Comparison of ENCODE assay signal across 8 cellular contexts in the genomic region with DNA sequence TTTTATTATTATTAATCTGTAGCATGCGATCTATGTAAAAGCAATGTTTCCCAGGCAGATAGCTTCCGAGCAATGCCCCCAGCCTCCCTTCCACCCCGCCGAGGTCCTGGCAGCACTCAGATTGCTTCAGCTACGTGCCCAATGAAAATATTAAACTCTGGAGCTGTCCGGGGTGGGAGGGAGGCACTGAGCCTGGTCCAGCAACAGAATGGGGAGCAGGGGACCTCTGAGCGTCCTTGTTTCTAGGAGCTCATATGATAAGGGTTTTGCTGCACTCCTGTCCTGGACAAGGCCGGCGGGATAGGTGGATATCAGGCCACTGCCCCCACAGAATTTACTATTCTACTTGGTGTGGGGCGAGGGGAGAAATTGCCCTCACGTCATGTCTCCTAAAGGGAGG. TPM values are rescaled to one million over a fixed set of nuclear protein-coding genes. Genes with fewer than 3 reads are reported as not detected.
A peak's percentile ranks its signal among the peaks of the same experiment; 100 is the strongest.
DNase-seq lines count a peak whose midpoint lies in the region; ATAC-seq and TF ChIP-seq lines count a peak whose summit lies in the region.
"Had no signal": no experiment of that assay in that cellular context is flagged by ENCODE, and none has a peak within 500 bp of the region (broad histone marks: within the 10 kb centered on the region; RNA-seq: fewer than 3 reads in every experiment).

No MANE protein-coding gene starts in this region.

- no peak overlapping the region for H3K4ac ChIP-seq in H9 (ENCODE audit: low read depth, low read length)

- H2BK20ac ChIP-seq in H9 (ENCODE audit: low read depth, low read length, poor library complexity, severe bottlenecking), result no peak overlapping the region

- peaks cover 20 to 26% of the 10 kb centered on the region in 2 experiments for H3K4me1 Mint-ChIP-seq in H9
- peaks cover 32% of the 10 kb centered on the region for H3K4me1 Mint-ChIP-seq in activated B cell treated with CpG ODN at 0.5 μM for 24 hours

- no peak for TF ChIP-seq CTCF in H9 (conservative IDR thresholded peaks at IDR 0.05)
- TF ChIP-seq CTCF in activated B cell treated with CpG ODN at 0.5 μM for 24 hours (IDR thresholded peaks at IDR 0.05), result no peak
- TF ChIP-seq CTCF in retinal pigment epithelial cell (conservative IDR thresholded peaks at IDR 0.05; ENCODE audit: low read depth, low read length), result no peak

- no peak overlapping the region for H4K5ac ChIP-seq in H9 (ENCODE audit: insufficient read length, low read depth, low read length)

- H3K23ac ChIP-seq in H9 (ENCODE audit: insufficient read length, low read depth, low read length), result no peak overlapping the region

- intact Hi-C loops in activated B cell treated with CpG ODN at 0.5 μM for 24 hours (cut with micrococcal nuclease), result loop anchor here (2.0 kb wide), 2 partner anchors 81 to 553 kb away; no protein-coding TSS in a partner anchor

- peak overlapping the region; percentile 90 for H3K4me2 ChIP-seq in H9 (ENCODE audit: insufficient read depth, insufficient read length, low read length)

- H2BK120ac ChIP-seq in H9 (ENCODE audit: low read depth, low read length, poor library complexity, severe bottlenecking), result no peak overlapping the region

- no peak overlapping the region for H2BK5ac ChIP-seq in H9 (ENCODE audit: insufficient read length, low read length)

- H3K56ac ChIP-seq in H9 (ENCODE audit: insufficient read length, low read depth, low read length), result no peak overlapping the region

- no peaks in the 10 kb centered on the region for H3K36me3 ChIP-seq in iPS-18a (ENCODE audit: control insufficient read depth, low read depth, low read length)

- H3K27ac ChIP-seq in H9 (ENCODE audit: insufficient read length, low read depth, low read length) (no peak overlapping the region), iPS-18a (ENCODE audit: low read length) (no peak overlapping the region)

- POLR2A ChIA-PET in activated B cell treated with CpG ODN at 0.5 μM for 24 hours (lab: Charles Lee), result no interaction called here

- H3K27me3 Mint-ChIP-seq in H9 (ENCODE audit: low read depth) (no peaks in the 10 kb centered on the region), activated B cell treated with CpG ODN at 0.5 μM for 24 hours (peaks cover 4% of the 10 kb centered on the region)

- H3K14ac ChIP-seq in H9 (ENCODE audit: insufficient read depth, low read length), result no peak overlapping the region

- no peak overlapping the region for H2BK15ac ChIP-seq in H9 (ENCODE audit: low read depth, low read length)

- peaks cover 12% of the 10 kb centered on the region for H3K23me2 ChIP-seq in H9 (ENCODE audit: insufficient read length, low read depth, low read length, poor library complexity, severe bottlenecking)

- H3K4me3 ChIP-seq in iPS-18a (ENCODE audit: low read length) (peak overlapping the region; percentile 89), retinal pigment epithelial cell (ENCODE audit: low read length) (peak overlapping the region; percentile 64)

- H3K9ac ChIP-seq in H9 (ENCODE audit: extremely low read depth, insufficient read length, low read length), result no peak overlapping the region
- H3K9ac ChIP-seq in iPS-18a (ENCODE audit: low read length), result peak overlapping the region; percentile 60

- no CpG with 5 or more reads among the region's 11 CpGs for WGBS in H9 (ENCODE audit: extremely low coverage, insufficient read length, low lambda C conversion rate)

- H3K27ac Mint-ChIP-seq in H9, result 0 out of 7 replicates have a peak overlapping the region, but pooled peaks of 1 of the 3 experiments have one; percentile 29
- no peak overlapping the region for H3K27ac Mint-ChIP-seq in activated B cell treated with CpG ODN at 0.5 μM for 24 hours

- H3K9me3 ChIP-seq in H9 (ENCODE audit: control insufficient read depth, low read depth, low read length), result no peaks in the 10 kb centered on the region
- no peaks in the 10 kb centered on the region for H3K9me3 ChIP-seq in iPS-18a (ENCODE audit: control insufficient read depth, low read depth, low read length)

- no peak overlapping the region for H2AK5ac ChIP-seq in H9 (ENCODE audit: insufficient read length, low read length)

- no peaks in the 10 kb centered on the region for H3K9me3 Mint-ChIP-seq in H9
- no peaks in the 10 kb centered on the region for H3K9me3 Mint-ChIP-seq in activated B cell treated with CpG ODN at 0.5 μM for 24 hours

- no peak overlapping the region for H3K18ac ChIP-seq in H9 (ENCODE audit: insufficient read length, low read depth, low read length)

- CTCF ChIA-PET in activated B cell treated with CpG ODN at 0.5 μM for 24 hours (lab: Charles Lee), result no interaction called here

- H3K27me3 ChIP-seq in H9 (ENCODE audit: insufficient read depth, low read length) (no peaks in the 10 kb centered on the region), iPS-18a (ENCODE audit: control insufficient read depth, insufficient read depth, low read length) (peaks cover 41% of the 10 kb centered on the region)

- no peaks in the 10 kb centered on the region for H3K36me3 Mint-ChIP-seq in H9 (ENCODE audit: insufficient read depth in 1 of 3, low read depth in 3 of 3)
- H3K36me3 Mint-ChIP-seq in activated B cell treated with CpG ODN at 0.5 μM for 24 hours (ENCODE audit: low read depth), result peaks cover 4% of the 10 kb centered on the region

- no peaks in the 10 kb centered on the region; the same call in 1 of the 2 replicates for H3K79me2 ChIP-seq in H9 (ENCODE audit: insufficient read depth, low read length)

- no peaks in the 10 kb centered on the region for H3K79me1 ChIP-seq in H9 (ENCODE audit: insufficient read depth, low read depth, low read length, poor library complexity, severe bottlenecking)

- H2BK12ac ChIP-seq in H9 (ENCODE audit: insufficient read length, low read depth, low read length), result no peak overlapping the region

- no peak overlapping the region for H3T11ph ChIP-seq in H9 (ENCODE audit: low read length)

- no peak overlapping the region for H4K8ac ChIP-seq in H9 (replicated peaks; ENCODE audit: insufficient read length, low read depth, low read length)

- H3K4me3 Mint-ChIP-seq in H9 (peak overlapping the region; percentile 87 to 94), activated B cell treated with CpG ODN at 0.5 μM for 24 hours (peak overlapping the region; percentile 47)

- peaks cover 3% of the 10 kb centered on the region; the same call in 1 of the 2 replicates for H3K4me1 ChIP-seq in H9 (ENCODE audit: insufficient read depth, low read length)
- peaks cover 39% of the 10 kb centered on the region for H3K4me1 ChIP-seq in iPS-18a (ENCODE audit: control insufficient read depth, low read depth, low read length)

- no peak overlapping the region for H4K91ac ChIP-seq in H9 (ENCODE audit: insufficient read length, low read depth, low read length)

- H2AFZ ChIP-seq in H9 (ENCODE audit: low read length), result no peak overlapping the region

- ATAC-seq in activated B cell treated with CpG ODN at 0.5 μM for 24 hours (ENCODE audit: low read depth), result no peak

- no peaks in the 10 kb centered on the region for H4K20me1 ChIP-seq in H9 (ENCODE audit: control insufficient read depth, insufficient read depth, insufficient read length)

- DNase-seq in H9 (no peak), activated B cell treated with CpG ODN at 0.5 μM for 24 hours (no peak), retinal pigment epithelial cell (ENCODE audit: low read depth) (no peak), SW480 (ENCODE audit: low spot score) (no peak), iPS-NIHi11 (ENCODE audit: low spot score) (no peak), NCI-H2196 treated with DMSO at 0.1 percent for 48 hours (lab: John Stamatoyannopoulos, UW; ENCODE audit: unreplicated experiment) (no peak)
- DNase-seq: NCI-H2227 treated with DMSO at 0.1 percent for 48 hours had no signal

RNA-seq across cellular contexts. Expression of gene CDK1, which starts 44.5 kb away (rescaled TPM):
- total RNA-seq in H9 (2021) (75.2 and 78.9 TPM in 2 replicates), activated B cell treated with CpG ODN at 0.5 μM for 24 hours (1.5 and 1.9 TPM in 2 replicates)

Comparison
In these comparisons a context has a peak if more than half of its experiments do, and no peak if none do; other contexts are left out.
1. RNA of gene CDK1, which starts 44.5 kb away (total RNA-seq): 75.2 to 78.9 TPM in H9; 1.5 to 1.9 TPM in activated B cell treated with CpG ODN at 0.5 μM for 24 hours; every median in the first group is over 10 times any median in the second.